ENCODE assay signal across 12 cellular contexts in the genomic region with DNA sequence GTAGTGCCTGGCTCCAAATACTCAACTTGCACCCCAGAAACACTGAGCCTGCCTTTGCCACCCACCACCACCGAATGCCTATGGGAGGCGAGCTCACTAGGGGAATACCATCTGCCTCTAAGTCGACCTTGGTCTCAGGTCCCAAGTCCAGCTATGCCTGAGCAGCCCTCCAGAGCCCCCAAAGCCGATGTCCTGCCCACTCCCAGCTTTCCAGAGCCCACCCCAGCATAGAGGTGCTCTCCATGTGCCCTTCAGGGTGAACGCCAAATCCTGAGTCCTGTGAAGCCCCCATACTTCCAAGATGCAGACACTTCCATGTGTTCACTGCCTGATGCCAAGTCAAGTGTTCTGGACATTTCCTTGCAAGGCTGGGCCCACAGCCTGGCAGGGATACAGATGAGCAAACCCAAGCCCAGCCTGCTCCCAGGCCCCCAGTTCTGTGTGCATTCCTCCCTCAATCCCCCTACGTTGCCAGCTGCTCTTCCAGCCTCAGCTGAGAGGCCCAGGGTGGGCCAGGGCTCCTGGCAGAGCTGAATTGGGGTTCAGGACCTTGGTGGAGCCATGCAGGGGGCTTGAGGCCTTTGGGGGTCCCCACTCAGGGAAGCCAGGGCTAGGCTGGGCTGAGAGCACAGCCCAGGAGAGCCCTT. TPM values are rescaled to one million over a fixed set of nuclear protein-coding genes. Genes with fewer than 3 reads are reported as not detected.
DNase-seq lines count a peak whose midpoint lies in the region; ATAC-seq and TF ChIP-seq lines count a peak whose summit lies in the region.
"Had no signal": no experiment of that assay in that cellular context is flagged by ENCODE, and none has a peak within 500 bp of the region (broad histone marks: within the 10 kb centered on the region; RNA-seq: fewer than 3 reads in every experiment).

No MANE protein-coding gene starts in this region.

- peaks cover 31% of the 10 kb centered on the region for H3K27me3 Mint-ChIP-seq in T-helper 1 cell treated with Interleukin-12 subunit alpha and Interleukin-12 subunit beta and Interleukin-4 antibody, amounts not matched to agents 30 μg/mL and 1 μg/mL, for 36 hours (ENCODE audit: low read depth)
- peaks cover 2% of the 10 kb centered on the region for H3K27me3 Mint-ChIP-seq in chondrocyte (ENCODE audit: low read depth)
- H3K27me3 Mint-ChIP-seq in neural crest cell (ENCODE audit: low read depth), result peaks cover 35% of the 10 kb centered on the region

- no peak for DNase-seq in T-helper 1 cell
- no peak for DNase-seq in chondrocyte (ENCODE audit: low spot score)
- DNase-seq in neural crest cell (ENCODE audit: low read depth, low spot score), result no peak
- DNase-seq in DMS79 (lab: John Stamatoyannopoulos, UW), result no peak
- DNase-seq in putamen (ENCODE audit: low spot score), result no peak
- DNase-seq: NCI-H146, sigmoid colon, tibial artery had no signal

- CTCF ChIA-PET in HEK293 (lab: Yijun Ruan, JAX), result no interaction called here

- H3K4me1 ChIP-seq in HEK293 (ENCODE audit: control insufficient read depth, insufficient read depth, low read length), result 0 out of 2 replicates have a peak, but pooled peaks cover 2% of the 10 kb centered on the region

- H3K9me3 ChIP-seq in HEK293 (ENCODE audit: control insufficient read depth, insufficient read depth, low read depth, low read length), result no peaks in the 10 kb centered on the region
- H3K9me3 ChIP-seq: sigmoid colon, tibial artery had no signal

- peak overlapping the region; percentile 62 for H3K27ac Mint-ChIP-seq in T-helper 1 cell treated with Interleukin-12 subunit alpha and Interleukin-12 subunit beta and Interleukin-4 antibody, amounts not matched to agents 30 μg/mL and 1 μg/mL, for 36 hours
- H3K27ac Mint-ChIP-seq in chondrocyte (ENCODE audit: unreplicated experiment) (no peak overlapping the region), neural crest cell (ENCODE audit: unreplicated experiment) (no peak overlapping the region)

- no peak overlapping the region for H3K4me3 ChIP-seq in HEK293 (ENCODE audit: low read depth, low read length)
- H3K4me3 ChIP-seq: K562, sigmoid colon, tibial artery had no signal

- no peaks in the 10 kb centered on the region for H3K36me3 ChIP-seq in HEK293 (ENCODE audit: control insufficient read depth in 2 of 2, insufficient read depth in 1 of 2, low read length in 2 of 2)
- H3K36me3 ChIP-seq: sigmoid colon, tibial artery had no signal

- H3K4me3 Mint-ChIP-seq in T-helper 1 cell treated with Interleukin-12 subunit alpha and Interleukin-12 subunit beta and Interleukin-4 antibody, amounts not matched to agents 30 μg/mL and 1 μg/mL, for 36 hours, result peak overlapping the region; percentile 65
- H3K4me3 Mint-ChIP-seq in chondrocyte (ENCODE audit: unreplicated experiment) (peak overlapping the region; percentile 50), neural crest cell (peak overlapping the region; percentile 90)

- peaks cover 3% of the 10 kb centered on the region for H3K36me3 Mint-ChIP-seq in T-helper 1 cell treated with Interleukin-12 subunit alpha and Interleukin-12 subunit beta and Interleukin-4 antibody, amounts not matched to agents 30 μg/mL and 1 μg/mL, for 36 hours (ENCODE audit: low read depth)
- H3K36me3 Mint-ChIP-seq in chondrocyte (ENCODE audit: low read depth) (no peaks in the 10 kb centered on the region), neural crest cell (ENCODE audit: low read depth) (no peaks in the 10 kb centered on the region)

- no peak for ATAC-seq in HG02571 (IDR thresholded peaks at IDR 0.05; ENCODE audit: unreplicated experiment)
- ATAC-seq: K562 had no signal

- H3K4me1 Mint-ChIP-seq in T-helper 1 cell treated with Interleukin-12 subunit alpha and Interleukin-12 subunit beta and Interleukin-4 antibody, amounts not matched to agents 30 μg/mL and 1 μg/mL, for 36 hours (ENCODE audit: low read depth), result peaks cover 20% of the 10 kb centered on the region
- H3K4me1 Mint-ChIP-seq in chondrocyte (ENCODE audit: low read depth) (peaks cover 27% of the 10 kb centered on the region), neural crest cell (peaks cover 31% of the 10 kb centered on the region)

- POLR2A ChIA-PET in HEK293 (lab: Yijun Ruan, JAX), result no interaction called here

- no peak overlapping the region for H3K27ac ChIP-seq in HEK293 (ENCODE audit: extremely low read depth, low read depth, low read length)
- H3K27ac ChIP-seq: sigmoid colon, tibial artery had no signal

- no peak for TF ChIP-seq CTCF in HEK293 (tag by site-specific recombination; IDR thresholded peaks at IDR 0.05)
- no peak for TF ChIP-seq CTCF in chondrocyte (IDR thresholded peaks at IDR 0.05)
- TF ChIP-seq CTCF in neural crest cell (conservative IDR thresholded peaks at IDR 0.05), result no peak

- H3K9me3 Mint-ChIP-seq in T-helper 1 cell treated with Interleukin-12 subunit alpha and Interleukin-12 subunit beta and Interleukin-4 antibody, amounts not matched to agents 30 μg/mL and 1 μg/mL, for 36 hours, result no peaks in the 10 kb centered on the region
- H3K9me3 Mint-ChIP-seq in chondrocyte (ENCODE audit: low read depth) (no peaks in the 10 kb centered on the region), neural crest cell (no peaks in the 10 kb centered on the region)

TF ChIP-seq in HEK293, 187 proteins besides CTCF, POLR2A, EP300 and RAD21:
- TF ChIP-seq ZFHX2 (tag by site-specific recombination; conservative IDR thresholded peaks at IDR 0.05), result 0 out of 2 replicates have a peak, but pooled peaks have one; percentile 3
- TF ChIP-seq ZNF654 (tag by site-specific recombination; IDR thresholded peaks at IDR 0.05; ENCODE audit: low read depth), result no peak

RNA-seq across cellular contexts. Expression of a gene that starts 2.6 kb away (rescaled TPM):
- 40.8 to 44.4 TPM (median 41.2 TPM) in 3 replicates for total RNA-seq in chondrocyte
- 42.7 and 43.7 TPM in 2 replicates for total RNA-seq in neural crest cell

RNA-seq across cellular contexts. Expression of a gene that starts 56.1 kb away (rescaled TPM):
- 104 to 110 TPM (median 107 TPM) in 3 replicates for total RNA-seq in chondrocyte
- 54.2 and 54.5 TPM in 2 replicates for total RNA-seq in neural crest cell
